ENCODE assay signal across 8 cellular contexts in the genomic region with DNA sequence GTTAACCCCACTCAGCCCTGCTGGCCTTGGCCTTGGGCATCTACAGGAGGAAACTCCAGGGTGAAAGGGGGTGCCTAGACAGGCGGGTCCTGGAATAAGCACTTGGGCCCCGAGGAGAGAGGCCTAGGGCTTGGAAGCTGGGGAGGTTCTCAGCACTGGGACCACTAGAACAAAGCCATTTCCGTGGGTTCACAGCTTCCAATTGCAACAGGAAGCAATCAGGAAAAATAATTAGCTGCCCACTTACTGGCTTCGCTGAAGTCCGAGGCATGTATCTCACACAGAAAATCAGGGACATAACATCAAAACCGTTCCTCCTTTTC.
A peak's percentile ranks its signal among the peaks of the same experiment; 100 is the strongest.
DNase-seq lines count a peak whose midpoint lies in the region; ATAC-seq and TF ChIP-seq lines count a peak whose summit lies in the region.

No MANE protein-coding gene starts in this region.

- in situ Hi-C loops in brain microvascular endothelial cell (cut with HindIII; ENCODE audit: low pct_ligation_motif_present, low sequenced_read_pairs): no loop called here

- no peaks in the 10 kb centered on the region for H3K9me3 ChIP-seq in right cardiac atrium (ENCODE audit: control insufficient read depth, low read length)
- no peaks in the 10 kb centered on the region for H3K9me3 ChIP-seq in muscle layer of colon (ENCODE audit: low read length)

- no peaks in the 10 kb centered on the region for H3K27me3 ChIP-seq in right cardiac atrium (ENCODE audit: control insufficient read depth, insufficient read depth)
- no peaks in the 10 kb centered on the region for H3K27me3 ChIP-seq in brain microvascular endothelial cell (replicated peaks)
- H3K27me3 ChIP-seq in muscle layer of colon (ENCODE audit: control insufficient read depth in 1 of 2, insufficient read depth in 2 of 2, low read length in 2 of 2): no peaks in the 10 kb centered on the region

- WGBS in right cardiac atrium: 21% methylated on average over 6 of the region's 6 CpGs

- no peak for TF ChIP-seq CTCF in brain microvascular endothelial cell (IDR thresholded peaks at IDR 0.05; ENCODE audit: low read depth, low read length, missing control alignments)

- H3K36me3 ChIP-seq in brain microvascular endothelial cell (replicated peaks) (no peaks in the 10 kb centered on the region), muscle layer of colon (ENCODE audit: insufficient read depth, low read length) (no peaks in the 10 kb centered on the region)

- DNase-seq in right cardiac atrium (no peak), left ventricle myocardium superior (no peak), brain microvascular endothelial cell (no peak), SHP77 (lab: John Stamatoyannopoulos, UW) (no peak), NCI-H2171 (lab: John Stamatoyannopoulos, UW) (no peak)

- intact Hi-C loops in right cardiac atrium (cut with DNase I): no loop called here
- intact Hi-C loops in left ventricle myocardium superior (cut with micrococcal nuclease): no loop called here

- peak overlapping the region; percentile 96 for H3K4me3 ChIP-seq in right cardiac atrium (ENCODE audit: low read length)
- H3K4me3 ChIP-seq in brain microvascular endothelial cell (ENCODE audit: low read depth, low read length): peak overlapping the region; percentile 64
- H3K4me3 ChIP-seq in muscle layer of colon (ENCODE audit: low read depth in 1 of 2, low read length in 2 of 2): peak overlapping the region; percentile 27 to 46

- ATAC-seq in right cardiac atrium: no peak
- ATAC-seq in left ventricle myocardium superior: no peak
- ATAC-seq in GM21786 (IDR thresholded peaks at IDR 0.05; ENCODE audit: unreplicated experiment): no peak
- no peak for ATAC-seq in HG03108 (IDR thresholded peaks at IDR 0.05; ENCODE audit: unreplicated experiment)

- H3K4me1 ChIP-seq in right cardiac atrium (ENCODE audit: control insufficient read depth, insufficient read depth, low read length) (peaks cover 19% of the 10 kb centered on the region), muscle layer of colon (ENCODE audit: insufficient read depth, low read length) (peaks cover 43% of the 10 kb centered on the region)

- peak overlapping the region; percentile 22 for H3K9ac ChIP-seq in muscle layer of colon (ENCODE audit: low read length)

- peak overlapping the region; percentile 96 for H3K27ac ChIP-seq in right cardiac atrium (ENCODE audit: low read length)
- H3K27ac ChIP-seq in brain microvascular endothelial cell: no peak overlapping the region
- peak overlapping the region; percentile 80 for H3K27ac ChIP-seq in muscle layer of colon (ENCODE audit: low read depth, low read length)

Comparison
In these comparisons a context has a peak if more than half of its experiments do, and no peak if none do; other contexts are left out.
1. H3K4me3 ChIP-seq: peak in every context shown above with its lines; median percentile 96 in right cardiac atrium; 64 in brain microvascular endothelial cell; 36 in muscle layer of colon.